Comparison of ENCODE assay signal across 15 cellular contexts in genomic region chr20:51016521-51016920, GRCh38. TPM values are rescaled to one million over a fixed set of nuclear protein-coding genes. Genes with fewer than 3 reads are reported as not detected.
DNase-seq lines count a peak whose midpoint lies in the region; ATAC-seq and TF ChIP-seq lines count a peak whose summit lies in the region.
"Had no signal": no experiment of that assay in that cellular context is flagged by ENCODE, and none has a peak within 500 bp of the region (broad histone marks: within the 10 kb centered on the region; RNA-seq: fewer than 3 reads in every experiment).

No MANE protein-coding gene starts in this region.

- DNase-seq in G401 (ENCODE audit: low spot score) (peak; percentile 63), NCI-H2171 (lab: John Stamatoyannopoulos, UW) (peak; percentile 49), nephron progenitor cell (no peak), NCI-H748 treated with DMSO at 0.1 percent for 48 hours (lab: John Stamatoyannopoulos, UW) (no peak)
- DNase-seq in stimulated activated naive B cell treated with anti-CD40 and anti-IgM and Interleukin-4, amounts not matched to agents 10 μg/mL and 1 μg/mL and 100 μg/mL, for 72 hours = no peak
- DNase-seq in activated CD4-positive, alpha-beta memory T cell treated with anti-CD3 and anti-CD28 coated beads, Interleukin-2, amount 10 ng/mL, durations not matched to agents 7 days and 5 days = no peak
- DNase-seq: C1 segment of cervical spinal cord; Calu3; CD4-positive, alpha-beta memory T cell; COR-L47; DMS53; DMS79 treated with DMSO at 0.1 percent for 48 hours; GOT3; HFFc6 had no signal

- H3K4me3 Mint-ChIP-seq in brain (no peak overlapping the region), nephron progenitor cell (no peak overlapping the region)
- H3K4me3 Mint-ChIP-seq in stimulated activated naive B cell treated with anti-CD40 and anti-IgM and Interleukin-4, amounts not matched to agents 10 μg/mL and 1 μg/mL and 100 μg/mL, for 72 hours = no peak overlapping the region
- H3K4me3 Mint-ChIP-seq in activated CD4-positive, alpha-beta memory T cell treated with anti-CD3 and anti-CD28 coated beads, Interleukin-2, amount 10 ng/mL, durations not matched to agents 7 days and 5 days = no peak overlapping the region
- H3K4me3 Mint-ChIP-seq: CD4-positive, alpha-beta memory T cell; HFFc6 had no signal

- peaks cover 71% of the 10 kb centered on the region for H3K4me1 Mint-ChIP-seq in brain
- H3K4me1 Mint-ChIP-seq in nephron progenitor cell = peaks cover 83% of the 10 kb centered on the region
- H3K4me1 Mint-ChIP-seq in stimulated activated naive B cell treated with anti-CD40 and anti-IgM and Interleukin-4, amounts not matched to agents 10 μg/mL and 1 μg/mL and 100 μg/mL, for 72 hours = peaks cover 26 to 44% of the 10 kb centered on the region in 2 donors
- no peaks in the 10 kb centered on the region for H3K4me1 Mint-ChIP-seq in activated CD4-positive, alpha-beta memory T cell treated with anti-CD3 and anti-CD28 coated beads, Interleukin-2, amount 10 ng/mL, durations not matched to agents 7 days and 5 days

- H3K9me3 Mint-ChIP-seq in brain (no peaks in the 10 kb centered on the region), nephron progenitor cell (no peaks in the 10 kb centered on the region)
- no peaks in the 10 kb centered on the region for H3K9me3 Mint-ChIP-seq in stimulated activated naive B cell treated with anti-CD40 and anti-IgM and Interleukin-4, amounts not matched to agents 10 μg/mL and 1 μg/mL and 100 μg/mL, for 72 hours
- no peaks in the 10 kb centered on the region for H3K9me3 Mint-ChIP-seq in activated CD4-positive, alpha-beta memory T cell treated with anti-CD3 and anti-CD28 coated beads, Interleukin-2, amount 10 ng/mL, durations not matched to agents 7 days and 5 days
- H3K9me3 Mint-ChIP-seq: CD4-positive, alpha-beta memory T cell; HFFc6 had no signal

- in situ Hi-C loops in G401 (cut with HindIII; ENCODE audit: low sequenced_read_pairs) = no loop called here

- CTCF ChIA-PET in activated CD4-positive, alpha-beta memory T cell treated with anti-CD3 and anti-CD28 coated beads, Interleukin-2, amount 10 ng/mL, durations not matched to agents 7 days and 5 days (lab: Charles Lee) = no interaction called here

- TF ChIP-seq CTCF in brain (conservative IDR thresholded peaks at IDR 0.05) (no peak), nephron progenitor cell (IDR thresholded peaks at IDR 0.05) (no peak)

- H3K27me3 Mint-ChIP-seq in brain = peaks cover 16% of the 10 kb centered on the region
- no peaks in the 10 kb centered on the region for H3K27me3 Mint-ChIP-seq in nephron progenitor cell (ENCODE audit: low read depth, poor library complexity)
- H3K27me3 Mint-ChIP-seq in stimulated activated naive B cell treated with anti-CD40 and anti-IgM and Interleukin-4, amounts not matched to agents 10 μg/mL and 1 μg/mL and 100 μg/mL, for 72 hours = peaks cover 37 to 57% of the 10 kb centered on the region in 2 donors
- peaks cover 33% of the 10 kb centered on the region for H3K27me3 Mint-ChIP-seq in activated CD4-positive, alpha-beta memory T cell treated with anti-CD3 and anti-CD28 coated beads, Interleukin-2, amount 10 ng/mL, durations not matched to agents 7 days and 5 days

- POLR2A ChIA-PET in activated CD4-positive, alpha-beta memory T cell treated with anti-CD3 and anti-CD28 coated beads, Interleukin-2, amount 10 ng/mL, durations not matched to agents 7 days and 5 days (lab: Charles Lee) = no interaction called here

- H3K27ac Mint-ChIP-seq in brain (peak overlapping the region in 3 of 5 experiments; percentile 53 to 87 (median 73)), nephron progenitor cell (peak overlapping the region; percentile 58)
- no peak overlapping the region for H3K27ac Mint-ChIP-seq in stimulated activated naive B cell treated with anti-CD40 and anti-IgM and Interleukin-4, amounts not matched to agents 10 μg/mL and 1 μg/mL and 100 μg/mL, for 72 hours
- no peak overlapping the region for H3K27ac Mint-ChIP-seq in activated CD4-positive, alpha-beta memory T cell treated with anti-CD3 and anti-CD28 coated beads, Interleukin-2, amount 10 ng/mL, durations not matched to agents 7 days and 5 days
- H3K27ac Mint-ChIP-seq: HFFc6 had no signal

- no peak for ATAC-seq in stimulated activated naive B cell treated with anti-CD40 and anti-IgM and Interleukin-4, amounts not matched to agents 10 μg/mL and 1 μg/mL and 100 μg/mL, for 72 hours (replicated peaks)

- H3K36me3 Mint-ChIP-seq in brain = no peaks in the 10 kb centered on the region
- peaks cover 32% of the 10 kb centered on the region for H3K36me3 Mint-ChIP-seq in nephron progenitor cell (ENCODE audit: low read depth)
- H3K36me3 Mint-ChIP-seq in stimulated activated naive B cell treated with anti-CD40 and anti-IgM and Interleukin-4, amounts not matched to agents 10 μg/mL and 1 μg/mL and 100 μg/mL, for 72 hours = peaks cover 5 to 14% of the 10 kb centered on the region in 2 donors
- H3K36me3 Mint-ChIP-seq in activated CD4-positive, alpha-beta memory T cell treated with anti-CD3 and anti-CD28 coated beads, Interleukin-2, amount 10 ng/mL, durations not matched to agents 7 days and 5 days (ENCODE audit: low read depth) = no peaks in the 10 kb centered on the region
- H3K36me3 Mint-ChIP-seq: CD4-positive, alpha-beta memory T cell had no signal

RNA-seq across cellular contexts. Expression of gene KCNG1, which starts 6.4 kb away (rescaled TPM):
- total RNA-seq in G401 (2014; rRNA removed; shearing (Covaris generic)) = 0.85 and 1.4 TPM in 2 replicates
- 2.1 TPM for polyA plus RNA-seq in brain (ENCODE audit: insufficient read depth, low read depth, low replicate concordance)
- total RNA-seq in activated CD4-positive, alpha-beta memory T cell treated with anti-CD3 and anti-CD28 coated beads, Interleukin-2, amount 10 ng/mL, durations not matched to agents 7 days and 5 days = under 1 TPM; 0.13 to 0.30 TPM
- total RNA-seq: CD4-positive, alpha-beta memory T cell had no signal
- polyA plus RNA-seq: CD4-positive, alpha-beta memory T cell had no signal

RNA-seq across cellular contexts. Expression of gene MOCS3, which starts 57.9 kb away (rescaled TPM):
- 14.0 and 15.0 TPM in 2 replicates for total RNA-seq in G401 (2014; rRNA removed; shearing (Covaris generic))
- polyA plus RNA-seq in brain (ENCODE audit: insufficient read depth, low read depth, low replicate concordance) = 3.1 TPM
- total RNA-seq in activated CD4-positive, alpha-beta memory T cell treated with anti-CD3 and anti-CD28 coated beads, Interleukin-2, amount 10 ng/mL, durations not matched to agents 7 days and 5 days = 1 to 10 TPM; 4.1 to 4.7 TPM

RNA-seq across cellular contexts. Expression of gene DPM1, which starts 58.2 kb away (rescaled TPM):
- 148 and 156 TPM in 2 replicates for total RNA-seq in G401 (2014; rRNA removed; shearing (Covaris generic))
- 29.4 TPM for polyA plus RNA-seq in brain (ENCODE audit: insufficient read depth, low read depth, low replicate concordance)
- 10 to 100 TPM; 46.8 to 49.8 TPM for total RNA-seq in activated CD4-positive, alpha-beta memory T cell treated with anti-CD3 and anti-CD28 coated beads, Interleukin-2, amount 10 ng/mL, durations not matched to agents 7 days and 5 days

Comparison
In these comparisons a context has a peak if more than half of its experiments do, and no peak if none do; other contexts are left out.
1. DNase-seq: peak in G401 (single experiment) and NCI-H2171 (single experiment); none in nephron progenitor cell (single experiment), stimulated activated naive B cell treated with anti-CD40 and anti-IgM and Interleukin-4, amounts not matched to agents 10 μg/mL and 1 μg/mL and 100 μg/mL, for 72 hours (single experiment), activated CD4-positive, alpha-beta memory T cell treated with anti-CD3 and anti-CD28 coated beads, Interleukin-2, amount 10 ng/mL, durations not matched to agents 7 days and 5 days (single experiment) and NCI-H748 treated with DMSO at 0.1 percent for 48 hours (single experiment).
2. H3K27ac Mint-ChIP-seq: peak in brain (3 of 5) and nephron progenitor cell (single experiment); none in stimulated activated naive B cell treated with anti-CD40 and anti-IgM and Interleukin-4, amounts not matched to agents 10 μg/mL and 1 μg/mL and 100 μg/mL, for 72 hours (single experiment) and activated CD4-positive, alpha-beta memory T cell treated with anti-CD3 and anti-CD28 coated beads, Interleukin-2, amount 10 ng/mL, durations not matched to agents 7 days and 5 days (single experiment).